ENCODE assay signal across 23 cellular contexts in genomic region chr5:147856801-147857200, GRCh38. TPM values are rescaled to one million over a fixed set of nuclear protein-coding genes. Genes with fewer than 3 reads are reported as not detected.
"Had no signal": no experiment of that assay in that cellular context is flagged by ENCODE, and none has a peak within 500 bp of the region (broad histone marks: within the 10 kb centered on the region; RNA-seq: fewer than 3 reads in every experiment).

No MANE protein-coding gene starts in this region.

- H3K27me3 ChIP-seq: cardiac muscle cell had no signal

- H3K4me1 ChIP-seq: adrenal gland had no signal

- H3K9me3 ChIP-seq: adrenal gland had no signal

- H3K27ac Mint-ChIP-seq: activated CD4-positive, alpha-beta memory T cell treated with anti-CD3 and anti-CD28 coated beads for 36 hours; activated CD4-positive, alpha-beta T cell treated with anti-CD3 and anti-CD28 coated beads, Interleukin-2, amount 10 ng/mL, durations not matched to agents 24 days and 14 days; activated CD8-positive, alpha-beta T cell treated with anti-CD3 and anti-CD28 coated beads for 36 hours; activated naive CD4-positive, alpha-beta T cell treated with anti-CD3 and anti-CD28 coated beads for 36 hours; activated naive CD4-positive, alpha-beta T cell treated with anti-CD3 and anti-CD28 coated beads, Interleukin-2, amount 50 U/mL, for 72 hours; activated naive CD8-positive, alpha-beta T cell treated with anti-CD3 and anti-CD28 coated beads for 36 hours; activated T-cell treated with anti-CD3 and anti-CD28 coated beads, Interleukin-2, amount 50 U/mL, for 72 hours; activated T-helper 1 cell treated with anti-CD3 and anti-CD28 coated beads, Interleukin-12 subunit alpha, Interleukin-12 subunit beta, Interleukin-2, Interleukin-4 antibody, amounts not matched to agents 30 ng/mL and 10 ng/mL and 1 ng/mL, durations not matched to agents 14 hours and 24 hours and 36 hours; activated T-helper 17 cell treated with anti-CD3 and anti-CD28 coated beads, Interleukin-2, amount 50 U/mL, for 72 hours; T-helper 1 cell treated with Interleukin-12 subunit alpha and Interleukin-12 subunit beta and Interleukin-4 antibody, amounts not matched to agents 30 μg/mL and 1 μg/mL, for 36 hours; T-helper 2 cell treated with Interferon-gamma antibody and Interleukin-4, amounts not matched to agents 5 μg/mL and 100 μg/mL, for 36 hours had no signal

- H3K4me1 Mint-ChIP-seq: activated CD4-positive, alpha-beta T cell treated with anti-CD3 and anti-CD28 coated beads, Interleukin-2, amount 10 ng/mL, durations not matched to agents 24 days and 14 days; activated naive CD8-positive, alpha-beta T cell treated with anti-CD3 and anti-CD28 coated beads for 36 hours; activated T-helper 17 cell treated with anti-CD3 and anti-CD28 coated beads, Interleukin-2, amount 50 U/mL, for 72 hours; brain; central memory CD8-positive, alpha-beta T cell had no signal

- ATAC-seq: activated T-cell treated with anti-CD3 and anti-CD28 coated beads, Interleukin-2, amount 50 U/mL, for 4 hours; activated T-cell treated with anti-CD3 and anti-CD28 coated beads, Interleukin-2, amount 50 U/mL, for 72 hours; activated T-helper 17 cell treated with anti-CD3 and anti-CD28 coated beads, Interleukin-2, amount 50 U/mL, for 72 hours had no signal

- DNase-seq: activated CD4-positive, CD25-positive, alpha-beta regulatory T cell treated with anti-CD3 and anti-CD28 coated beads, Interleukin-2, amount 50 U/mL, for 72 hours; activated T-cell treated with anti-CD3 and anti-CD28 coated beads, Interleukin-2, amount 50 U/mL, for 1 hour; activated T-cell treated with anti-CD3 and anti-CD28 coated beads, Interleukin-2, amount 50 U/mL, for 4 hours had no signal

- H3K36me3 ChIP-seq: adrenal gland, cardiac muscle cell had no signal

- FAIRE-seq: bronchial epithelial cell had no signal

- H3K36me3 Mint-ChIP-seq: activated CD4-positive, alpha-beta memory T cell treated with anti-CD3 and anti-CD28 coated beads for 36 hours; activated naive CD4-positive, alpha-beta T cell treated with anti-CD3 and anti-CD28 coated beads, Interleukin-2, amount 50 U/mL, for 72 hours; activated naive CD8-positive, alpha-beta T cell treated with anti-CD3 and anti-CD28 coated beads for 36 hours; brain had no signal

- H3K4me3 ChIP-seq: adrenal gland, cardiac muscle cell, coronary artery had no signal

- H3K9me3 Mint-ChIP-seq: activated CD4-positive, alpha-beta memory T cell treated with anti-CD3 and anti-CD28 coated beads for 36 hours; activated CD4-positive, alpha-beta T cell treated with anti-CD3 and anti-CD28 coated beads, Interleukin-2, amount 10 ng/mL, durations not matched to agents 24 days and 14 days; activated CD8-positive, alpha-beta T cell treated with anti-CD3 and anti-CD28 coated beads for 36 hours; activated naive CD4-positive, alpha-beta T cell treated with anti-CD3 and anti-CD28 coated beads for 36 hours; activated naive CD4-positive, alpha-beta T cell treated with anti-CD3 and anti-CD28 coated beads, Interleukin-2, amount 50 U/mL, for 72 hours; activated naive CD8-positive, alpha-beta T cell treated with anti-CD3 and anti-CD28 coated beads for 36 hours; activated T-cell treated with anti-CD3 and anti-CD28 coated beads, Interleukin-2, amount 50 U/mL, for 4 hours; activated T-cell treated with anti-CD3 and anti-CD28 coated beads, Interleukin-2, amount 50 U/mL, for 72 hours; activated T-helper 1 cell treated with anti-CD3 and anti-CD28 coated beads, Interleukin-12 subunit alpha, Interleukin-12 subunit beta, Interleukin-2, Interleukin-4 antibody, amounts not matched to agents 30 ng/mL and 10 ng/mL and 1 ng/mL, durations not matched to agents 14 hours and 24 hours and 36 hours; activated T-helper 17 cell treated with anti-CD3 and anti-CD28 coated beads, Interleukin-2, amount 50 U/mL, for 72 hours; brain; central memory CD8-positive, alpha-beta T cell; T-helper 1 cell treated with Interleukin-12 subunit alpha and Interleukin-12 subunit beta and Interleukin-4 antibody, amounts not matched to agents 30 μg/mL and 1 μg/mL, for 36 hours; T-helper 2 cell treated with Interferon-gamma antibody and Interleukin-4, amounts not matched to agents 5 μg/mL and 100 μg/mL, for 36 hours had no signal

- H3K27ac ChIP-seq: adrenal gland, cardiac muscle cell, coronary artery, VCaP had no signal

- H3K4me3 Mint-ChIP-seq: activated CD4-positive, alpha-beta memory T cell treated with anti-CD3 and anti-CD28 coated beads for 36 hours; activated CD4-positive, alpha-beta T cell treated with anti-CD3 and anti-CD28 coated beads, Interleukin-2, amount 10 ng/mL, durations not matched to agents 24 days and 14 days; activated CD8-positive, alpha-beta T cell treated with anti-CD3 and anti-CD28 coated beads for 36 hours; activated naive CD4-positive, alpha-beta T cell treated with anti-CD3 and anti-CD28 coated beads for 36 hours; activated naive CD8-positive, alpha-beta T cell treated with anti-CD3 and anti-CD28 coated beads for 36 hours; activated T-cell treated with anti-CD3 and anti-CD28 coated beads, Interleukin-2, amount 50 U/mL, for 4 hours; activated T-cell treated with anti-CD3 and anti-CD28 coated beads, Interleukin-2, amount 50 U/mL, for 72 hours; activated T-helper 1 cell treated with anti-CD3 and anti-CD28 coated beads, Interleukin-12 subunit alpha, Interleukin-12 subunit beta, Interleukin-2, Interleukin-4 antibody, amounts not matched to agents 30 ng/mL and 10 ng/mL and 1 ng/mL, durations not matched to agents 14 hours and 24 hours and 36 hours; activated T-helper 17 cell treated with anti-CD3 and anti-CD28 coated beads, Interleukin-2, amount 50 U/mL, for 72 hours; brain; central memory CD8-positive, alpha-beta T cell; T-helper 1 cell treated with Interleukin-12 subunit alpha and Interleukin-12 subunit beta and Interleukin-4 antibody, amounts not matched to agents 30 μg/mL and 1 μg/mL, for 36 hours; T-helper 2 cell treated with Interferon-gamma antibody and Interleukin-4, amounts not matched to agents 5 μg/mL and 100 μg/mL, for 36 hours had no signal

RNA-seq across cellular contexts. Expression of gene SCGB3A2, which starts 21.7 kb away (rescaled TPM):
- total RNA-seq: activated CD4-positive, alpha-beta memory T cell treated with anti-CD3 and anti-CD28 coated beads for 36 hours; activated CD4-positive, alpha-beta T cell treated with anti-CD3 and anti-CD28 coated beads, Interleukin-2, amount 10 ng/mL, durations not matched to agents 24 days and 14 days; activated CD8-positive, alpha-beta memory T cell treated with anti-CD3 and anti-CD28 coated beads for 36 hours; activated CD8-positive, alpha-beta T cell treated with anti-CD3 and anti-CD28 coated beads for 36 hours; activated naive CD4-positive, alpha-beta T cell treated with anti-CD3 and anti-CD28 coated beads for 36 hours; activated naive CD4-positive, alpha-beta T cell treated with anti-CD3 and anti-CD28 coated beads, Interleukin-2, amount 50 U/mL, for 72 hours; activated naive CD8-positive, alpha-beta T cell treated with anti-CD3 and anti-CD28 coated beads for 36 hours; activated T-cell treated with anti-CD3 and anti-CD28 coated beads, Interleukin-2, amount 50 U/mL, for 72 hours; activated T-helper 1 cell treated with anti-CD3 and anti-CD28 coated beads, Interleukin-12 subunit alpha, Interleukin-12 subunit beta, Interleukin-2, Interleukin-4 antibody, amounts not matched to agents 30 ng/mL and 10 ng/mL and 1 ng/mL, durations not matched to agents 14 hours and 24 hours and 36 hours; activated T-helper 17 cell treated with anti-CD3 and anti-CD28 coated beads, Interleukin-2, amount 50 U/mL, for 72 hours; aorta; bronchial epithelial cell; cardiac muscle cell had no signal

RNA-seq across cellular contexts. Expression of gene SPINK1, which starts 25.3 kb away (rescaled TPM):
- total RNA-seq: activated CD4-positive, alpha-beta memory T cell treated with anti-CD3 and anti-CD28 coated beads for 36 hours; activated CD4-positive, alpha-beta T cell treated with anti-CD3 and anti-CD28 coated beads, Interleukin-2, amount 10 ng/mL, durations not matched to agents 24 days and 14 days; activated CD8-positive, alpha-beta memory T cell treated with anti-CD3 and anti-CD28 coated beads for 36 hours; activated CD8-positive, alpha-beta T cell treated with anti-CD3 and anti-CD28 coated beads for 36 hours; activated naive CD4-positive, alpha-beta T cell treated with anti-CD3 and anti-CD28 coated beads for 36 hours; activated naive CD4-positive, alpha-beta T cell treated with anti-CD3 and anti-CD28 coated beads, Interleukin-2, amount 50 U/mL, for 72 hours; activated naive CD8-positive, alpha-beta T cell treated with anti-CD3 and anti-CD28 coated beads for 36 hours; activated T-cell treated with anti-CD3 and anti-CD28 coated beads, Interleukin-2, amount 50 U/mL, for 72 hours; activated T-helper 1 cell treated with anti-CD3 and anti-CD28 coated beads, Interleukin-12 subunit alpha, Interleukin-12 subunit beta, Interleukin-2, Interleukin-4 antibody, amounts not matched to agents 30 ng/mL and 10 ng/mL and 1 ng/mL, durations not matched to agents 14 hours and 24 hours and 36 hours; activated T-helper 17 cell treated with anti-CD3 and anti-CD28 coated beads, Interleukin-2, amount 50 U/mL, for 72 hours; cardiac muscle cell had no signal

RNA-seq across cellular contexts. Expression of gene C5orf46, which starts 49.5 kb away (rescaled TPM):
- total RNA-seq: activated CD4-positive, alpha-beta memory T cell treated with anti-CD3 and anti-CD28 coated beads for 36 hours; activated CD4-positive, alpha-beta T cell treated with anti-CD3 and anti-CD28 coated beads, Interleukin-2, amount 10 ng/mL, durations not matched to agents 24 days and 14 days; activated CD8-positive, alpha-beta memory T cell treated with anti-CD3 and anti-CD28 coated beads for 36 hours; activated CD8-positive, alpha-beta T cell treated with anti-CD3 and anti-CD28 coated beads for 36 hours; activated naive CD4-positive, alpha-beta T cell treated with anti-CD3 and anti-CD28 coated beads for 36 hours; activated naive CD4-positive, alpha-beta T cell treated with anti-CD3 and anti-CD28 coated beads, Interleukin-2, amount 50 U/mL, for 72 hours; activated naive CD8-positive, alpha-beta T cell treated with anti-CD3 and anti-CD28 coated beads for 36 hours; activated T-cell treated with anti-CD3 and anti-CD28 coated beads, Interleukin-2, amount 50 U/mL, for 4 hours; activated T-cell treated with anti-CD3 and anti-CD28 coated beads, Interleukin-2, amount 50 U/mL, for 72 hours; activated T-helper 1 cell treated with anti-CD3 and anti-CD28 coated beads, Interleukin-12 subunit alpha, Interleukin-12 subunit beta, Interleukin-2, Interleukin-4 antibody, amounts not matched to agents 30 ng/mL and 10 ng/mL and 1 ng/mL, durations not matched to agents 14 hours and 24 hours and 36 hours; activated T-helper 17 cell treated with anti-CD3 and anti-CD28 coated beads, Interleukin-2, amount 50 U/mL, for 72 hours; adrenal gland; bronchial epithelial cell; cardiac muscle cell had no signal
